In the genomic region with DNA sequence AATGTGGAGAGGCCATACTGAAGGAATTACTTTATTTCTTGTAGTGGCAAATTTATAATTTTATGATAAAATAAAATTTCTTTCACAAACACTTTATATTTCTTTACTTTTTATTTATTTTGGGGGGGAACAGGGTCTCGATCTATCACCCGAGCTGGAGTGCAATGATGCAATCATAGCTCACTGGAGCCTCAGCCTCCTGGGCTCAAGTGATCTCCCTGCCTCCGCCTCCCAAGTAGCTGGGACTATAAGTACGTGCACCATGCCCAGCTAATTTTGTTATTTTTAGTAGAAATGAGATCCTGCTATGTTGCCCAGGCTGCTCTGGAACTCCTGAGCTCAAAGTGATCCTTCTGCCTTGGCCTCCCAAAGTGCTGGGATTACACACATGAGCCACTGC, we compare ENCODE assay signal across 14 cellular contexts.
"Had no signal": no experiment of that assay in that cellular context is flagged by ENCODE, and none has a peak within 500 bp of the region (broad histone marks: within the 10 kb centered on the region; RNA-seq: fewer than 3 reads in every experiment).

No MANE protein-coding gene starts in this region.

- H3K36me3 ChIP-seq: cardiac muscle cell, uterus, WERI-Rb-1 had no signal

- H3K36me3 Mint-ChIP-seq: activated naive CD4-positive, alpha-beta T cell treated with anti-CD3 and anti-CD28 coated beads, Interleukin-2, amount 50 U/mL, for 72 hours had no signal

- H3K9me3 ChIP-seq: spleen, transverse colon, uterus had no signal

- H3K9me3 Mint-ChIP-seq: activated naive CD4-positive, alpha-beta T cell treated with anti-CD3 and anti-CD28 coated beads, Interleukin-2, amount 50 U/mL, for 72 hours; activated T-cell treated with anti-CD3 and anti-CD28 coated beads, Interleukin-2, amount 50 U/mL, for 72 hours; effector memory CD8-positive, alpha-beta T cell; natural killer cell had no signal

- H3K4me1 ChIP-seq: uterus had no signal

- ATAC-seq: activated naive CD4-positive, alpha-beta T cell treated with anti-CD3 and anti-CD28 coated beads, Interleukin-2, amount 50 U/mL, for 72 hours; activated T-cell treated with anti-CD3 and anti-CD28 coated beads, Interleukin-2, amount 50 U/mL, for 72 hours; effector memory CD8-positive, alpha-beta T cell; natural killer cell had no signal

- H3K4me3 Mint-ChIP-seq: activated T-cell treated with anti-CD3 and anti-CD28 coated beads, Interleukin-2, amount 50 U/mL, for 72 hours; effector memory CD8-positive, alpha-beta T cell; natural killer cell had no signal

- H3K27me3 ChIP-seq: cardiac muscle cell, spleen, transverse colon, uterus had no signal

- H3K27ac Mint-ChIP-seq: activated naive CD4-positive, alpha-beta T cell treated with anti-CD3 and anti-CD28 coated beads, Interleukin-2, amount 50 U/mL, for 72 hours had no signal

- DNase-seq: activated CD8-positive, alpha-beta memory T cell treated with anti-CD3 and anti-CD28 coated beads, Interleukin-2, amount 50 U/mL, for 4 hours; activated gamma-delta T cell treated with Interleukin-2 at 50 U/mL for 16 hours; activated T-cell treated with anti-CD3 and anti-CD28 coated beads, Interleukin-2, amount 50 U/mL, for 72 hours; amniotic stem cell; effector memory CD8-positive, alpha-beta T cell; natural killer cell; spleen; stimulated activated CD4-positive, alpha-beta T cell treated with anti-CD3 and anti-CD28 coated beads, Interleukin-4, amount 100 ng/mL, for 4 hours; stimulated activated naive CD4-positive, alpha-beta T cell; transverse colon; uterus; WERI-Rb-1 had no signal

- H3K4me3 ChIP-seq: cardiac muscle cell, spleen, transverse colon, uterus had no signal

- H3K27me3 Mint-ChIP-seq: effector memory CD8-positive, alpha-beta T cell had no signal

- H3K27ac ChIP-seq: transverse colon, uterus, WERI-Rb-1 had no signal
